13 cellular contexts compared by ENCODE assay signal in genomic region chr3:145088917-145089316, GRCh38.
DNase-seq lines count a peak whose midpoint lies in the region; ATAC-seq and FAIRE-seq lines count a peak whose summit lies in the region.
"Had no signal": no experiment of that assay in that cellular context is flagged by ENCODE, and none has a peak within 500 bp of the region (broad histone marks: within the 10 kb centered on the region; RNA-seq: fewer than 3 reads in every experiment).

No MANE protein-coding gene starts in this region.

- H3K4me2 ChIP-seq in BLaER1 treated with 17β-estradiol and CSF1 and Interleukin-3, amounts not matched to agents 10 nM and 100 nM: peak overlapping the region; percentile 17 to 87 (median 52); a peak in 21 of 22 replicates

- FAIRE-seq in HTR-8/SVneo (lab: Jason Lieb, UNC) (no peak), small intestine (lab: Jason Lieb, UNC) (no peak)
- FAIRE-seq: H1 had no signal

- peaks cover 0 to 5% (median 0%) of the 10 kb centered on the region in 11 experiments; a peak in 2 of 22 replicates for H3K9me3 ChIP-seq in BLaER1 treated with 17β-estradiol and CSF1 and Interleukin-3, amounts not matched to agents 10 nM and 100 nM (replicated peaks in 1 of 11)
- H3K9me3 ChIP-seq in small intestine (ENCODE audit: control insufficient read depth, low read depth): no peaks in the 10 kb centered on the region

- H3K4me1 ChIP-seq in BLaER1 treated with 17β-estradiol and CSF1 and Interleukin-3, amounts not matched to agents 10 nM and 100 nM: peaks cover 35 to 48% (median 44%) of the 10 kb centered on the region in 10 experiments
- H3K4me1 ChIP-seq in small intestine (ENCODE audit: control insufficient read depth in 2 of 2, insufficient read depth in 1 of 2, low read depth in 1 of 2, low read length in 1 of 2): no peaks in the 10 kb centered on the region
- H3K4me1 ChIP-seq: heart right ventricle had no signal

- H3K9ac ChIP-seq in BLaER1 treated with 17β-estradiol and CSF1 and Interleukin-3, amounts not matched to agents 10 nM and 100 nM: peak overlapping the region in 3 of 11 experiments; percentile 14 to 42 (median 35); a peak in 4 of 22 replicates

- H3K27ac ChIP-seq in BLaER1 treated with 17β-estradiol and CSF1 and Interleukin-3, amounts not matched to agents 10 nM and 100 nM: peak overlapping the region in 8 of 11 experiments; percentile 47 to 88 (median 80); a peak in 17 of 22 replicates
- H3K27ac ChIP-seq in small intestine (ENCODE audit: low read depth in 1 of 2, low read length in 1 of 2): no peak overlapping the region
- H3K27ac ChIP-seq: heart right ventricle had no signal

- DNase-seq in HTR-8/SVneo (ENCODE audit: insufficient read length, low spot score) (no peak), small intestine (no peak), GOT3 (lab: John Stamatoyannopoulos, UW) (no peak), NCI-H1048 (lab: John Stamatoyannopoulos, UW) (no peak)
- DNase-seq: ACHN; activated naive CD8-positive, alpha-beta T cell treated with anti-CD3 and anti-CD28 coated beads for 36 hours; heart right ventricle; NCI-H446 had no signal

- WGBS in small intestine, 3 donors: 58 to 65% (median 63%) methylated on average over 2 of the region's 2 CpGs

- no peaks in the 10 kb centered on the region for H3K36me3 ChIP-seq in BLaER1 treated with 17β-estradiol and CSF1 and Interleukin-3, amounts not matched to agents 10 nM and 100 nM
- no peaks in the 10 kb centered on the region for H3K36me3 ChIP-seq in small intestine (ENCODE audit: control insufficient read depth in 2 of 2, insufficient read depth in 2 of 2, low read length in 2 of 2)
- H3K36me3 ChIP-seq: heart right ventricle had no signal

- no peaks in the 10 kb centered on the region for H3K27me3 ChIP-seq in BLaER1 treated with 17β-estradiol and CSF1 and Interleukin-3, amounts not matched to agents 10 nM and 100 nM
- H3K27me3 ChIP-seq in small intestine (ENCODE audit: control insufficient read depth in 2 of 2, insufficient read depth in 2 of 2, low read length in 2 of 2): no peaks in the 10 kb centered on the region
- H3K27me3 ChIP-seq: heart right ventricle had no signal

- H4K20me1 ChIP-seq in BLaER1 treated with 17β-estradiol and CSF1 and Interleukin-3, amounts not matched to agents 10 nM and 100 nM: no peaks in the 10 kb centered on the region

- no peak overlapping the region for H3K4me3 ChIP-seq in BLaER1 treated with 17β-estradiol and CSF1 and Interleukin-3, amounts not matched to agents 10 nM and 100 nM
- no peak overlapping the region for H3K4me3 ChIP-seq in small intestine (ENCODE audit: low read depth in 1 of 2, low read length in 2 of 2)
- H3K4me3 ChIP-seq: heart right ventricle had no signal

- ATAC-seq in GM19324 (IDR thresholded peaks at IDR 0.05; ENCODE audit: low FRiP score, unreplicated experiment): peak; percentile 74
- ATAC-seq in HG02884 (IDR thresholded peaks at IDR 0.05; ENCODE audit: unreplicated experiment): peak; percentile 76
- ATAC-seq in HG03520 (IDR thresholded peaks at IDR 0.05; ENCODE audit: unreplicated experiment): peak; percentile 69
- ATAC-seq: heart right ventricle had no signal

Comparison
In these comparisons a context has a peak if more than half of its experiments do, and no peak if none do; other contexts are left out.
1. H3K27ac ChIP-seq: peak in BLaER1 treated with 17β-estradiol and CSF1 and Interleukin-3, amounts not matched to agents 10 nM and 100 nM (8 of 11); none in small intestine (0 of 2).
2. Peak in every context shown above with its lines, with median percentiles within 50 percentile points of each other: ATAC-seq.